In genomic region chr1:2204384-2205190, GRCh38 we compare ENCODE assay signal across 8 cellular contexts. TPM values are rescaled to one million over a fixed set of nuclear protein-coding genes. Genes with fewer than 3 reads are reported as not detected.
A peak's percentile ranks its signal among the peaks of the same experiment; 100 is the strongest.
DNase-seq lines count a peak whose midpoint lies in the region; ATAC-seq and TF ChIP-seq lines count a peak whose summit lies in the region.

No MANE protein-coding gene starts in this region.

- H3K27me3 ChIP-seq in psoas muscle (ENCODE audit: insufficient read depth in 3 of 3, low read length in 2 of 3) = no peaks in the 10 kb centered on the region

- peak overlapping the region; percentile 71 for H3K27ac ChIP-seq in psoas muscle

- H3K36me3 ChIP-seq in psoas muscle (ENCODE audit: insufficient read depth in 1 of 2, low read depth in 1 of 2) = no peaks in the 10 kb centered on the region

- TF ChIP-seq CTCF in GM12864 (IDR thresholded peaks at IDR 0.05; ENCODE audit: low read depth, low read length, missing control alignments) (no peak), psoas muscle (IDR thresholded peaks at IDR 0.05) (no peak)

- 0 to 2% (median 1%) methylated on average over 25 to 50 of the region's 61 CpGs for WGBS in psoas muscle, 3 donors

- DNase-seq in Ammon's horn (ENCODE audit: low spot score) (peak; percentile 87), GM12864 (ENCODE audit: low read depth) (no peak), NCI-H2196 (lab: John Stamatoyannopoulos, UW; ENCODE audit: unreplicated experiment) (peak; percentile 86), anterior cingulate cortex (lab: John Stamatoyannopoulos, UW) (peak in 33 of 58 donors; percentile 50 to 98 (median 83)), hepatic stellate cell (ENCODE audit: low spot score) (peak; percentile 94), psoas muscle (peak; percentile 83 to 91), HK-2 (ENCODE audit: unreplicated experiment) (no peak)

- ATAC-seq in psoas muscle (peak; percentile 53 to 66 (median 60)), GM18867 (IDR thresholded peaks at IDR 0.05; ENCODE audit: unreplicated experiment) (no peak)

- peak overlapping the region; percentile 36; the same call in 1 of the 2 replicates for H3K4me3 ChIP-seq in GM12864 (ENCODE audit: low read depth, low read length)
- H3K4me3 ChIP-seq in psoas muscle = peak overlapping the region; percentile 69

- H3K4me1 ChIP-seq in psoas muscle = peaks cover 29% of the 10 kb centered on the region

- intact Hi-C loops in psoas muscle (cut with DNase I) = loop anchor here in 1 of 2 donors (5.0 kb wide), 1 partner anchor 113 kb away; no protein-coding TSS in a partner anchor

- no peaks in the 10 kb centered on the region for H3K9me3 ChIP-seq in psoas muscle

RNA-seq across cellular contexts. Expression of gene FAAP20, which starts 10.0 kb away (rescaled TPM):
- total RNA-seq in psoas muscle = 10 to 100 TPM; 17.8 to 26.3 (median 19.4) TPM
- polyA plus RNA-seq in psoas muscle = 10 to 100 TPM; 22.1 to 48.1 (median 28.2) TPM

RNA-seq across cellular contexts. Expression of gene SKI, which starts 23.5 kb away (rescaled TPM):
- 10 to 100 TPM; 21.4 to 32.1 (median 30.3) TPM for total RNA-seq in psoas muscle
- polyA plus RNA-seq in psoas muscle = 10 to 100 TPM in 2 of 3 donors, 1 to 10 TPM in 1; 7.7 to 20.9 (median 18.3) TPM

Comparison
In these comparisons a context has a peak if more than half of its experiments do, and no peak if none do; other contexts are left out.
1. DNase-seq: peak in Ammon's horn (single experiment), NCI-H2196 (single experiment), anterior cingulate cortex (33 of 58), hepatic stellate cell (single experiment) and psoas muscle (2 of 2); none in GM12864 (single experiment) and HK-2 (single experiment).